In the genomic region with DNA sequence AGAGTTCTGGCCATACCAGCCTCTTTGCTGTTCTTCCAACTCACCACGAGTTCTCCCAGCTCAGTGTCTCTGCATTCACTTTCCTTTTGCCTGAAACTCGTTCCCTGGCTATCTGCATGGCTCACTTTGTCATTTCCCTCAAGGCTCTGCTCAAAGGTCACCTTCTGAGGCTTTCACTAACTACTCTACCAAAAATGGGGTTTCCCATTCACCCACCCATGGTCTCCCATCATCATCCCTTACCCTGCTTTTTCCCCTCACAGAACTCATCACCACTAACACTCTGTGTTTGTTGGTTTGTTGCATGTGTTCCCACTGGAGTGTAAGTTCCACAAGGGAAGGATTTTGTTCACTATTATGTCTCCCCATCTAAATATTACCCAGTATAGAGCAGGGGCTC, we compare ENCODE assay signal across 12 cellular contexts. TPM values are rescaled to one million over a fixed set of nuclear protein-coding genes. Genes with fewer than 3 reads are reported as not detected.
A peak's percentile ranks its signal among the peaks of the same experiment; 100 is the strongest.
DNase-seq lines count a peak whose midpoint lies in the region; ATAC-seq and TF ChIP-seq lines count a peak whose summit lies in the region.
"Had no signal": no experiment of that assay in that cellular context is flagged by ENCODE, and none has a peak within 500 bp of the region (broad histone marks: within the 10 kb centered on the region; RNA-seq: fewer than 3 reads in every experiment).

No MANE protein-coding gene starts in this region.

- no peak for TF ChIP-seq CTCF in nephron progenitor cell (IDR thresholded peaks at IDR 0.05)

- H3K4me3 Mint-ChIP-seq in stimulated activated naive CD8-positive, alpha-beta T cell treated with anti-CD3 and anti-CD28 coated beads, Interleukin-15, amount 100 ng/mL, for 72 hours = no peak overlapping the region
- H3K4me3 Mint-ChIP-seq in nephron progenitor cell (no peak overlapping the region), immature natural killer cell (no peak overlapping the region)
- H3K4me3 Mint-ChIP-seq in stimulated activated naive B cell treated with anti-CD40 and anti-IgM and Interleukin-4, amounts not matched to agents 10 μg/mL and 1 μg/mL and 100 μg/mL, for 72 hours = no peak overlapping the region
- no peak overlapping the region for H3K4me3 Mint-ChIP-seq in activated T-cell treated with anti-CD3 and anti-CD28 coated beads, Interleukin-2, amount 50 U/mL, for 24 hours
- H3K4me3 Mint-ChIP-seq: B cell; CD8-positive, alpha-beta T cell had no signal

- peaks cover 11% of the 10 kb centered on the region for H3K36me3 Mint-ChIP-seq in nephron progenitor cell (ENCODE audit: low read depth)
- H3K36me3 Mint-ChIP-seq in stimulated activated naive B cell treated with anti-CD40 and anti-IgM and Interleukin-4, amounts not matched to agents 10 μg/mL and 1 μg/mL and 100 μg/mL, for 72 hours = peaks cover 19 to 34% of the 10 kb centered on the region in 2 donors
- H3K36me3 Mint-ChIP-seq in activated T-cell treated with anti-CD3 and anti-CD28 coated beads, Interleukin-2, amount 50 U/mL, for 24 hours (ENCODE audit: low read depth) = peaks cover 26% of the 10 kb centered on the region
- H3K36me3 Mint-ChIP-seq in immature natural killer cell = peaks cover 0 to 16% (median 0%) of the 10 kb centered on the region in 3 donors

- no peaks in the 10 kb centered on the region for H3K27me3 Mint-ChIP-seq in stimulated activated naive CD8-positive, alpha-beta T cell treated with anti-CD3 and anti-CD28 coated beads, Interleukin-15, amount 100 ng/mL, for 72 hours
- no peaks in the 10 kb centered on the region for H3K27me3 Mint-ChIP-seq in nephron progenitor cell (ENCODE audit: low read depth, poor library complexity)
- no peaks in the 10 kb centered on the region for H3K27me3 Mint-ChIP-seq in stimulated activated naive B cell treated with anti-CD40 and anti-IgM and Interleukin-4, amounts not matched to agents 10 μg/mL and 1 μg/mL and 100 μg/mL, for 72 hours
- H3K27me3 Mint-ChIP-seq in activated T-cell treated with anti-CD3 and anti-CD28 coated beads, Interleukin-2, amount 50 U/mL, for 24 hours = no peaks in the 10 kb centered on the region
- no peaks in the 10 kb centered on the region for H3K27me3 Mint-ChIP-seq in immature natural killer cell (ENCODE audit: low read depth in 3 of 3)
- H3K27me3 Mint-ChIP-seq: B cell had no signal

- H3K4me1 Mint-ChIP-seq in stimulated activated naive CD8-positive, alpha-beta T cell treated with anti-CD3 and anti-CD28 coated beads, Interleukin-15, amount 100 ng/mL, for 72 hours = peaks cover 15% of the 10 kb centered on the region
- H3K4me1 Mint-ChIP-seq in nephron progenitor cell (no peaks in the 10 kb centered on the region), immature natural killer cell (no peaks in the 10 kb centered on the region)
- peaks cover 20 to 25% of the 10 kb centered on the region in 2 donors for H3K4me1 Mint-ChIP-seq in stimulated activated naive B cell treated with anti-CD40 and anti-IgM and Interleukin-4, amounts not matched to agents 10 μg/mL and 1 μg/mL and 100 μg/mL, for 72 hours
- H3K4me1 Mint-ChIP-seq in activated T-cell treated with anti-CD3 and anti-CD28 coated beads, Interleukin-2, amount 50 U/mL, for 24 hours (ENCODE audit: low read depth) = peaks cover 8% of the 10 kb centered on the region

- no peaks in the 10 kb centered on the region for H3K9me3 Mint-ChIP-seq in stimulated activated naive CD8-positive, alpha-beta T cell treated with anti-CD3 and anti-CD28 coated beads, Interleukin-15, amount 100 ng/mL, for 72 hours
- H3K9me3 Mint-ChIP-seq in nephron progenitor cell (no peaks in the 10 kb centered on the region), immature natural killer cell (no peaks in the 10 kb centered on the region)
- H3K9me3 Mint-ChIP-seq in stimulated activated naive B cell treated with anti-CD40 and anti-IgM and Interleukin-4, amounts not matched to agents 10 μg/mL and 1 μg/mL and 100 μg/mL, for 72 hours = no peaks in the 10 kb centered on the region
- H3K9me3 Mint-ChIP-seq in activated T-cell treated with anti-CD3 and anti-CD28 coated beads, Interleukin-2, amount 50 U/mL, for 24 hours = no peaks in the 10 kb centered on the region
- H3K9me3 Mint-ChIP-seq: CD8-positive, alpha-beta T cell had no signal

- peak; percentile 67 for ATAC-seq in stimulated activated naive CD8-positive, alpha-beta T cell treated with anti-CD3 and anti-CD28 coated beads, Interleukin-15, Interleukin-2, amounts not matched to agents 100 U/mL and 50 U/mL, for 24 hours
- ATAC-seq in stimulated activated naive CD8-positive, alpha-beta T cell treated with anti-CD3 and anti-CD28 coated beads, Interleukin-15, amount 100 ng/mL, for 72 hours = no peak
- peak; percentile 29 to 60 for ATAC-seq in stimulated activated naive B cell treated with anti-CD40 and anti-IgM and Interleukin-4, amounts not matched to agents 10 μg/mL and 1 μg/mL and 100 μg/mL, for 72 hours (replicated peaks)
- ATAC-seq: CD8-positive, alpha-beta T cell had no signal

- no peak overlapping the region for H3K27ac Mint-ChIP-seq in stimulated activated naive CD8-positive, alpha-beta T cell treated with anti-CD3 and anti-CD28 coated beads, Interleukin-15, amount 100 ng/mL, for 72 hours
- peak overlapping the region; percentile 27 for H3K27ac Mint-ChIP-seq in nephron progenitor cell
- H3K27ac Mint-ChIP-seq in stimulated activated naive B cell treated with anti-CD40 and anti-IgM and Interleukin-4, amounts not matched to agents 10 μg/mL and 1 μg/mL and 100 μg/mL, for 72 hours = no peak overlapping the region
- no peak overlapping the region for H3K27ac Mint-ChIP-seq in activated T-cell treated with anti-CD3 and anti-CD28 coated beads, Interleukin-2, amount 50 U/mL, for 24 hours
- peak overlapping the region in 1 of 6 donors; percentile 25 for H3K27ac Mint-ChIP-seq in immature natural killer cell
- H3K27ac Mint-ChIP-seq: B cell; CD8-positive, alpha-beta T cell had no signal

- no peak for DNase-seq in stimulated activated naive CD8-positive, alpha-beta T cell treated with anti-CD3 and anti-CD28 coated beads, Interleukin-15, Interleukin-2, amounts not matched to agents 100 U/mL and 50 U/mL, for 24 hours
- no peak for DNase-seq in stimulated activated naive CD8-positive, alpha-beta T cell treated with anti-CD3 and anti-CD28 coated beads, Interleukin-15, amount 100 ng/mL, for 72 hours
- DNase-seq in nephron progenitor cell (no peak), immature natural killer cell (no peak)
- no peak for DNase-seq in stimulated activated naive B cell treated with anti-CD40 and anti-IgM and Interleukin-4, amounts not matched to agents 10 μg/mL and 1 μg/mL and 100 μg/mL, for 72 hours
- no peak for DNase-seq in activated T-cell treated with anti-CD3 and anti-CD28 coated beads, Interleukin-2, amount 50 U/mL, for 24 hours
- DNase-seq: Calu3; CD8-positive, alpha-beta T cell; DMS79 treated with DMSO at 0.1 percent for 48 hours; GF-D8; GM23248 had no signal

RNA-seq across cellular contexts. Expression of a gene that starts 16.6 kb away (rescaled TPM):
- 10 to 100 TPM; 45.4 to 59.6 (median 57.0) TPM for polyA plus RNA-seq in immature natural killer cell

RNA-seq across cellular contexts. Expression of a gene that starts 29.2 kb away (rescaled TPM):
- 1 to 10 TPM; 1.5 to 3.1 (median 2.4) TPM for polyA plus RNA-seq in immature natural killer cell
